ENCODE assay signal across 10 cellular contexts in genomic region chr14:99644723-99645544, GRCh38. TPM values are rescaled to one million over a fixed set of nuclear protein-coding genes. Genes with fewer than 3 reads are reported as not detected.
DNase-seq lines count a peak whose midpoint lies in the region; ATAC-seq, FAIRE-seq and TF ChIP-seq lines count a peak whose summit lies in the region.
"Had no signal": no experiment of that assay in that cellular context is flagged by ENCODE, and none has a peak within 500 bp of the region (broad histone marks: within the 10 kb centered on the region; RNA-seq: fewer than 3 reads in every experiment).

Gene HHIPL1, plus strand, starts transcription at chr14:99645129. Its CDS starts 79 bp downstream, at chr14:99645208.

- no peak for TF ChIP-seq CTCF in A549 (IDR thresholded peaks at IDR 0.05)
- no peak for TF ChIP-seq CTCF in GM10248 (IDR thresholded peaks at IDR 0.05; ENCODE audit: control extremely low read depth, extremely low read depth, low read depth, missing control alignments)

- DNase-seq in A549 (ENCODE audit: low read depth in 1 of 2, low spot score in 1 of 2), result no peak
- DNase-seq in MV-4-11 (lab: John Stamatoyannopoulos, UW), result peak; percentile 58
- peak; percentile 21 for DNase-seq in fibroblast of peridontal ligament (ENCODE audit: extremely low read depth)
- DNase-seq in naive thymus-derived CD8-positive, alpha-beta T cell, result no peak
- no peak for DNase-seq in NCI-H526 treated with DMSO at 0.1 percent for 48 hours (lab: John Stamatoyannopoulos, UW)
- no peak for DNase-seq in HuH-7 (ENCODE audit: low spot score)
- DNase-seq in stimulated activated naive CD4-positive, alpha-beta T cell (lab: John Stamatoyannopoulos, UW), result no peak
- DNase-seq in GM10248 (ENCODE audit: extremely low spot score), result no peak
- DNase-seq: DND-41; NK-92 treated with Interleukin-12 subunit alpha and Interleukin-12 subunit beta, amount 100 ng/mL, for 24 hours had no signal

- H3K4me1 ChIP-seq in A549, result 0 out of 3 replicates have a peak, but pooled peaks cover 7% of the 10 kb centered on the region

- TF ChIP-seq RAD21 in A549 (conservative IDR thresholded peaks at IDR 0.05 in 1 of 2, IDR thresholded peaks at IDR 0.05 in 1 of 2), result no peak

- H3K36me3 Mint-ChIP-seq in naive thymus-derived CD8-positive, alpha-beta T cell, result no peaks in the 10 kb centered on the region

- POLR2A ChIA-PET in A549 (lab: Yijun Ruan, JAX) (no interaction called here), GM10248 (lab: Yijun Ruan, JAX) (no interaction called here)
- POLR2A ChIA-PET in naive thymus-derived CD8-positive, alpha-beta T cell (lab: Charles Lee), result no interaction called here

- peak within 1 kb of the TSS; percentile 44 for H3K4me3 ChIP-seq in A549

- H3K4me1 Mint-ChIP-seq in naive thymus-derived CD8-positive, alpha-beta T cell, result peaks cover 0 to 5% (median 2%) of the 10 kb centered on the region in 4 donors

- peaks cover 16 to 51% (median 28%) of the 10 kb centered on the region in 5 donors for H3K27me3 Mint-ChIP-seq in naive thymus-derived CD8-positive, alpha-beta T cell

- no peak for TF ChIP-seq POLR2A in A549 (IDR thresholded peaks at IDR 0.05; ENCODE audit: low read length)

- H3K9me3 ChIP-seq in A549, result no peaks in the 10 kb centered on the region

- TF ChIP-seq EP300 in A549 (IDR thresholded peaks at IDR 0.05), result no peak

- peak within 1 kb of the TSS; percentile 63 to 82; a peak in 5 of 6 replicates for H3K27ac ChIP-seq in A549

- no peaks in the 10 kb centered on the region for H3K9me3 Mint-ChIP-seq in naive thymus-derived CD8-positive, alpha-beta T cell

- H3K4me3 Mint-ChIP-seq in naive thymus-derived CD8-positive, alpha-beta T cell, result peak within 1 kb of the TSS in 6 of 10 donors; percentile 26 to 69 (median 54)

- ATAC-seq in A549, result peak; percentile 70 to 76
- no peak for ATAC-seq in naive thymus-derived CD8-positive, alpha-beta T cell

- H3K27ac Mint-ChIP-seq in naive thymus-derived CD8-positive, alpha-beta T cell, result peak within 1 kb of the TSS in 2 of 10 donors; percentile 9 to 54

- peak within 1 kb of the TSS; percentile 86 for H3K4me2 ChIP-seq in A549

- FAIRE-seq in A549 (lab: Jason Lieb, UNC), result no peak

- WGBS in A549 (ENCODE audit: missing lambda C conversion rate), result 78% methylated on average over 26 of the region's 91 CpGs

- CTCF ChIA-PET in A549 (lab: Yijun Ruan, JAX) (interaction anchor here (1.1 to 2.2 kb wide), 6 partner anchors 11 to 254 kb away, joined by 3 to 7 read pairs (median 3); no protein-coding TSS in a partner anchor), GM10248 (lab: Yijun Ruan, JAX) (no interaction called here)

TF ChIP-seq in A549, 52 proteins besides CTCF, POLR2A, EP300 and RAD21:
- TF ChIP-seq MYC (IDR thresholded peaks at IDR 0.05; ENCODE audit: borderline replicate concordance, low read length) (no peak), ATOH8 (CRISPR knock-in tag; IDR thresholded peaks at IDR 0.05; ENCODE audit: low read depth) (no peak)
- TF ChIP-seq, protein P1, sequence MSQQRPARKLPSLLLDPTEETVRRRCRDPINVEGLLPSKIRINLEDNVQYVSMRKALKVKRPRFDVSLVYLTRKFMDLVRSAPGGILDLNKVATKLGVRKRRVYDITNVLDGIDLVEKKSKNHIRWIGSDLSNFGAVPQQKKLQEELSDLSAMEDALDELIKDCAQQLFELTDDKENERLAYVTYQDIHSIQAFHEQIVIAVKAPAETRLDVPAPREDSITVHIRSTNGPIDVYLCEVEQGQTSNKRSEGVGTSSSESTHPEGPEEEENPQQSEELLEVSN (IDR thresholded peaks at IDR 0.05; ENCODE audit: borderline replicate concordance, low read depth), result no peak
- TF ChIP-seq, protein P2, sequence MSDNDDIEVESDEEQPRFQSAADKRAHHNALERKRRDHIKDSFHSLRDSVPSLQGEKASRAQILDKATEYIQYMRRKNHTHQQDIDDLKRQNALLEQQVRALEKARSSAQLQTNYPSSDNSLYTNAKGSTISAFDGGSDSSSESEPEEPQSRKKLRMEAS (IDR thresholded peaks at IDR 0.05), result peak; percentile 36; the same call in 1 of the 2 replicates
TF ChIP-seq in A549: peak in this region for 1.

RNA-seq across cellular contexts. Expression of gene HHIPL1, which starts in this region (rescaled TPM):
- polyA plus RNA-seq in A549 (2011; rRNA removed) (0.19 and 0.21 TPM in 2 replicates), A549 (2017; fragmentation: RNase III; extraction: RNeasy Plus Mini Kit Qiagen cat#74134 plus additional on column Dnase treatment) (0.20 to 0.29 TPM (median 0.23 TPM) in 3 replicates)
- polyA plus RNA-seq in A549 (2012; cell fraction: cytosol; rRNA removed), result 0.26 and 0.38 TPM in 2 replicates
- 0.52 and 0.58 TPM in 2 replicates for polyA plus RNA-seq in A549 (2012; cell fraction: nucleus; rRNA removed)
- polyA minus RNA-seq in A549 (2011; rRNA and poly(A)+ RNA removed), result 0.29 and 0.58 TPM in 2 replicates
- total RNA-seq in naive thymus-derived CD8-positive, alpha-beta T cell, result under 1 TPM; 0.34 to 0.36 TPM
- not detected for polyA plus RNA-seq in naive thymus-derived CD8-positive, alpha-beta T cell

Comparison
In these comparisons a context has a peak if more than half of its experiments do, and no peak if none do; other contexts are left out.
1. Peak in ATAC-seq, H3K4me3 ChIP-seq, H3K27ac ChIP-seq and H3K4me2 ChIP-seq in A549; RNA of the gene not detected or under 1 TPM.
2. DNase-seq: peak in MV-4-11 (single experiment) and fibroblast of peridontal ligament (single experiment); none in A549 (0 of 2), naive thymus-derived CD8-positive, alpha-beta T cell (0 of 10), NCI-H526 treated with DMSO at 0.1 percent for 48 hours (single experiment), HuH-7 (single experiment), stimulated activated naive CD4-positive, alpha-beta T cell (0 of 6) and GM10248 (single experiment).